ENCODE assay signal across 1 cellular context in the genomic region with DNA sequence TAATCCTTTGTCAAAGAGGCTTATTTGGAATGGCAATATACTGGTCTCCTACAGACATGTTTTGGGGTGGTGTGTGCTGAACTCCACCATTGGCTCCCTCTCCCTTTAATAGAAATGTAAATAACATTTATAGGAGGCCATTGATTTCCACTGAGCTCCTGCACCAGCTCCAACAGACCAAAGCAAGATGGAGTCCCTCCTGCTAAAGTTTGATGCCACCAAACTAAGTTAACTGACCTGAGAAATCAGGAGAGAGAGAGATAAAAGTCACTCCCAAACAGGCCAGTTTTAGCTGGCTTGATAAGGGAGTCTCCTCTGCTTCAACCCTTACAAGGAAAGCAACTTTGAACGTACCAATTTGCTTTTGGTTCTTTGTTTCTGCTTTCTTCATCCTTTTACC.
TF ChIP-seq lines count a peak whose summit lies in the region.

No MANE protein-coding gene starts in this region.

TF ChIP-seq in H1, 55 proteins besides CTCF, POLR2A, EP300 and RAD21:
- no peak for TF ChIP-seq BACH1 (IDR thresholded peaks at IDR 0.05; ENCODE audit: low read length)
- peak; percentile 56; the same call in 1 of the 2 replicates for TF ChIP-seq YY1 (IDR thresholded peaks at IDR 0.05; ENCODE audit: low read depth, low read length)
